1 cellular context compared by ENCODE assay signal in the genomic region with DNA sequence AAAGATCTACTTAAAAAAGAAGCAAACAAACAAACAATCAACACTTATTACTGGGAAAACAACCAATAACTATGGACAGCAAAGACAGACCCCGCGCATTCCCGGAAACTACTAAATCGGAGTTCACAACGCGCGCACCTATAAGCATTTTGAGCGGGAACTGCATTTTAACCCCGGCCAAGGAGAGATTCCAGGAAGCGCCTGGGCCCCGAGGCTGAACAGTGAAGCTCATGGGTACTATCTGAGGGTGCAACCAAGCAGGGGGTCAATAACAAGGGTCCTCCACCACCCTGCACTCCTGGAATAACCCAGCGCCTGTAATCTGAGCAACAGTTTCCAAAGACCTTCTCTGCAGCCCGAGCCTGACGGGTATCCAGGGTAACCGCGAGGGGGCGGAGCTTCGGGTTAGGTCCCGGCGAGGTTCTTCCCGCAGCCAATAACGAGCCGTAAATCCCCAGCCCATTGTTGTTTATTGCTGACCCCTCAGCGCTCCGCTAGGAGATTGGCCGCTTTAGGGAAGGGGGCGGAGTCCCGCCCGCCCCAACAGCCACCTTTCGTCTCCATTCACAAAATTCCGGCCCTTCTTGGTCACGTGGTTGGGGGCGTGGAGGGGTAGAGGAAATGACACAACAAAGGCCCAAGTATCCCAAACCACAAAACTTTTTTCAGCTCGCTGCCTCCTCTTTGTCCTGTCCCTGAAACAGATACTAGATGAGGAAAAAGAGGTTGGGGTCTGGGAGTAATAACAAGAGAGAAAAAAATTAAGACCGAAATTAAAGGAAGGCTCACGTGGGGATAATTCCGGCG.
TF ChIP-seq lines count a peak whose summit lies in the region.

No MANE protein-coding gene starts in this region.

TF ChIP-seq in K562, 482 proteins besides CTCF, POLR2A, EP300 and RAD21 (continued from another document and continues in another):
- TF ChIP-seq CREB1 (IDR thresholded peaks at IDR 0.05) (peak; percentile 69), CREB1 (CRISPR knock-in tag; IDR thresholded peaks at IDR 0.05) (no peak), CREBBP (IDR thresholded peaks at IDR 0.05; ENCODE audit: low read depth, low read length) (no peak), ZNF140 (CRISPR knock-in tag; IDR thresholded peaks at IDR 0.05) (no peak), EP400 (IDR thresholded peaks at IDR 0.05) (peak; percentile 61), ZNF197 (CRISPR knock-in tag; IDR thresholded peaks at IDR 0.05; ENCODE audit: low read depth) (no peak), MAFG (tag; conservative IDR thresholded peaks at IDR 0.05) (no peak), ZEB2 (IDR thresholded peaks at IDR 0.05) (no peak; the same call in 1 of the 2 replicates), TAF9B (IDR thresholded peaks at IDR 0.05; ENCODE audit: partially characterized antibody) (peak; percentile 64), RBM34 (IDR thresholded peaks at IDR 0.05; ENCODE audit: borderline replicate concordance, insufficient read depth, low read length) (no peak), ZHX1 (conservative IDR thresholded peaks at IDR 0.05; ENCODE audit: low read length) (no peak), NRF1 (conservative IDR thresholded peaks at IDR 0.05 in 1 of 2, IDR thresholded peaks at IDR 0.05 in 1 of 2) (peak; percentile 68), ZNF347 (CRISPR knock-in tag; IDR thresholded peaks at IDR 0.05; ENCODE audit: low read depth) (no peak), GMEB1 (CRISPR knock-in tag; IDR thresholded peaks at IDR 0.05) (no peak), ESRRA (IDR thresholded peaks at IDR 0.05; ENCODE audit: borderline replicate concordance, low read depth) (peak; percentile 82; the same call in 1 of the 2 replicates), MECOM (CRISPR knock-in tag; IDR thresholded peaks at IDR 0.05) (no peak), EHMT2 (IDR thresholded peaks at IDR 0.05) (no peak), FOXP1 (CRISPR knock-in tag; IDR thresholded peaks at IDR 0.05) (no peak), SMARCB1 (IDR thresholded peaks at IDR 0.05; ENCODE audit: insufficient read length, low read depth) (no peak), KLF16 (IDR thresholded peaks at IDR 0.05) (no peak), EGR1 (conservative IDR thresholded peaks at IDR 0.05) (peak; percentile 63), SNIP1 (IDR thresholded peaks at IDR 0.05; ENCODE audit: low read depth) (no peak), MTA2 (IDR thresholded peaks at IDR 0.05; ENCODE audit: low read depth) (no peak), ZNF507 (tag; conservative IDR thresholded peaks at IDR 0.05) (no peak), MYNN (IDR thresholded peaks at IDR 0.05) (no peak; the same call in 1 of the 2 replicates), MYNN (CRISPR knock-in tag; IDR thresholded peaks at IDR 0.05) (no peak), BACH1 (tag; IDR thresholded peaks at IDR 0.05) (no peak), ZNF583 (CRISPR knock-in tag; IDR thresholded peaks at IDR 0.05) (no peak), ZNF551 (CRISPR knock-in tag; IDR thresholded peaks at IDR 0.05) (no peak), ZNF23 (CRISPR knock-in tag; IDR thresholded peaks at IDR 0.05) (no peak), SMC3 (conservative IDR thresholded peaks at IDR 0.05; ENCODE audit: insufficient read depth, low read depth, low read length) (no peak), PTBP1 (IDR thresholded peaks at IDR 0.05; ENCODE audit: low read depth, low read length) (no peak), SMAD2 (IDR thresholded peaks at IDR 0.05; ENCODE audit: low read depth, low read length) (no peak), POLR2G (IDR thresholded peaks at IDR 0.05; ENCODE audit: low read depth, low read length) (no peak; the same call in 1 of the 2 replicates), SPI1 (IDR thresholded peaks at IDR 0.05; ENCODE audit: borderline replicate concordance, low read depth, low read length) (peak; percentile 25; the same call in 1 of the 2 replicates), GATA2 (CRISPR knock-in tag; IDR thresholded peaks at IDR 0.05) (no peak), ZNF561 (CRISPR knock-in tag; conservative IDR thresholded peaks at IDR 0.05) (no peak), ZNF449 (CRISPR knock-in tag; IDR thresholded peaks at IDR 0.05) (no peak), NCOA2 (IDR thresholded peaks at IDR 0.05; ENCODE audit: partially characterized antibody in 2 of 2) (no peak), ZBTB11 (CRISPR knock-in tag; IDR thresholded peaks at IDR 0.05) (no peak), ZNF589 (CRISPR knock-in tag; IDR thresholded peaks at IDR 0.05; ENCODE audit: low read depth) (0 out of 2 replicates have a peak, but pooled peaks have one; percentile 61), ETS2 (tag; IDR thresholded peaks at IDR 0.05; ENCODE audit: borderline replicate concordance, poor library complexity, severe bottlenecking) (no peak), POLR2AphosphoS5 (IDR thresholded peaks at IDR 0.05; ENCODE audit: control insufficient read depth, insufficient read depth, low read depth, low read length) (peak; percentile 78), SOX6 (IDR thresholded peaks at IDR 0.05) (peak; percentile 82), SRSF1 (IDR thresholded peaks at IDR 0.05; ENCODE audit: low read depth, low read length) (no peak), KDM4B (IDR thresholded peaks at IDR 0.05; ENCODE audit: borderline replicate concordance in 2 of 2, low read depth in 1 of 2) (no peak)
- TF ChIP-seq, protein P1, sequence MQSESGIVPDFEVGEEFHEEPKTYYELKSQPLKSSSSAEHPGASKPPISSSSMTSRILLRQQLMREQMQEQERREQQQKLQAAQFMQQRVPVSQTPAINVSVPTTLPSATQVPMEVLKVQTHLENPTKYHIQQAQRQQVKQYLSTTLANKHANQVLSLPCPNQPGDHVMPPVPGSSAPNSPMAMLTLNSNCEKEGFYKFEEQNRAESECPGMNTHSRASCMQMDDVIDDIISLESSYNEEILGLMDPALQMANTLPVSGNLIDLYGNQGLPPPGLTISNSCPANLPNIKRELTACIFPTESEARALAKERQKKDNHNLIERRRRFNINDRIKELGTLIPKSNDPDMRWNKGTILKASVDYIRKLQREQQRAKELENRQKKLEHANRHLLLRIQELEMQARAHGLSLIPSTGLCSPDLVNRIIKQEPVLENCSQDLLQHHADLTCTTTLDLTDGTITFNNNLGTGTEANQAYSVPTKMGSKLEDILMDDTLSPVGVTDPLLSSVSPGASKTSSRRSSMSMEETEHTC (IDR thresholded peaks at IDR 0.05), result peak; percentile 29; the same call in 1 of the 2 replicates
- TF ChIP-seq, protein P2, sequence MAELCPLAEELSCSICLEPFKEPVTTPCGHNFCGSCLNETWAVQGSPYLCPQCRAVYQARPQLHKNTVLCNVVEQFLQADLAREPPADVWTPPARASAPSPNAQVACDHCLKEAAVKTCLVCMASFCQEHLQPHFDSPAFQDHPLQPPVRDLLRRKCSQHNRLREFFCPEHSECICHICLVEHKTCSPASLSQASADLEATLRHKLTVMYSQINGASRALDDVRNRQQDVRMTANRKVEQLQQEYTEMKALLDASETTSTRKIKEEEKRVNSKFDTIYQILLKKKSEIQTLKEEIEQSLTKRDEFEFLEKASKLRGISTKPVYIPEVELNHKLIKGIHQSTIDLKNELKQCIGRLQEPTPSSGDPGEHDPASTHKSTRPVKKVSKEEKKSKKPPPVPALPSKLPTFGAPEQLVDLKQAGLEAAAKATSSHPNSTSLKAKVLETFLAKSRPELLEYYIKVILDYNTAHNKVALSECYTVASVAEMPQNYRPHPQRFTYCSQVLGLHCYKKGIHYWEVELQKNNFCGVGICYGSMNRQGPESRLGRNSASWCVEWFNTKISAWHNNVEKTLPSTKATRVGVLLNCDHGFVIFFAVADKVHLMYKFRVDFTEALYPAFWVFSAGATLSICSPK (IDR thresholded peaks at IDR 0.05; ENCODE audit: borderline replicate concordance), result no peak
- TF ChIP-seq, protein P3, sequence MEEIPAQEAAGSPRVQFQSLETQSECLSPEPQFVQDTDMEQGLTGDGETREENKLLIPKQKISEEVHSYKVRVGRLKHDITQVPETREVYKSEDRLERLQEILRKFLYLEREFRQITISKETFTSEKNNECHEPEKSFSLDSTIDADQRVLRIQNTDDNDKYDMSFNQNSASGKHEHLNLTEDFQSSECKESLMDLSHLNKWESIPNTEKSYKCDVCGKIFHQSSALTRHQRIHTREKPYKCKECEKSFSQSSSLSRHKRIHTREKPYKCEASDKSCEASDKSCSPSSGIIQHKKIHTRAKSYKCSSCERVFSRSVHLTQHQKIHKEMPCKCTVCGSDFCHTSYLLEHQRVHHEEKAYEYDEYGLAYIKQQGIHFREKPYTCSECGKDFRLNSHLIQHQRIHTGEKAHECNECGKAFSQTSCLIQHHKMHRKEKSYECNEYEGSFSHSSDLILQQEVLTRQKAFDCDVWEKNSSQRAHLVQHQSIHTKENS (CRISPR knock-in tag; IDR thresholded peaks at IDR 0.05), result no peak
- TF ChIP-seq, protein P4, sequence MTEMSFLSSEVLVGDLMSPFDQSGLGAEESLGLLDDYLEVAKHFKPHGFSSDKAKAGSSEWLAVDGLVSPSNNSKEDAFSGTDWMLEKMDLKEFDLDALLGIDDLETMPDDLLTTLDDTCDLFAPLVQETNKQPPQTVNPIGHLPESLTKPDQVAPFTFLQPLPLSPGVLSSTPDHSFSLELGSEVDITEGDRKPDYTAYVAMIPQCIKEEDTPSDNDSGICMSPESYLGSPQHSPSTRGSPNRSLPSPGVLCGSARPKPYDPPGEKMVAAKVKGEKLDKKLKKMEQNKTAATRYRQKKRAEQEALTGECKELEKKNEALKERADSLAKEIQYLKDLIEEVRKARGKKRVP (CRISPR knock-in tag; IDR thresholded peaks at IDR 0.05), result no peak
